ENCODE assay signal across 9 cellular contexts in the genomic region with DNA sequence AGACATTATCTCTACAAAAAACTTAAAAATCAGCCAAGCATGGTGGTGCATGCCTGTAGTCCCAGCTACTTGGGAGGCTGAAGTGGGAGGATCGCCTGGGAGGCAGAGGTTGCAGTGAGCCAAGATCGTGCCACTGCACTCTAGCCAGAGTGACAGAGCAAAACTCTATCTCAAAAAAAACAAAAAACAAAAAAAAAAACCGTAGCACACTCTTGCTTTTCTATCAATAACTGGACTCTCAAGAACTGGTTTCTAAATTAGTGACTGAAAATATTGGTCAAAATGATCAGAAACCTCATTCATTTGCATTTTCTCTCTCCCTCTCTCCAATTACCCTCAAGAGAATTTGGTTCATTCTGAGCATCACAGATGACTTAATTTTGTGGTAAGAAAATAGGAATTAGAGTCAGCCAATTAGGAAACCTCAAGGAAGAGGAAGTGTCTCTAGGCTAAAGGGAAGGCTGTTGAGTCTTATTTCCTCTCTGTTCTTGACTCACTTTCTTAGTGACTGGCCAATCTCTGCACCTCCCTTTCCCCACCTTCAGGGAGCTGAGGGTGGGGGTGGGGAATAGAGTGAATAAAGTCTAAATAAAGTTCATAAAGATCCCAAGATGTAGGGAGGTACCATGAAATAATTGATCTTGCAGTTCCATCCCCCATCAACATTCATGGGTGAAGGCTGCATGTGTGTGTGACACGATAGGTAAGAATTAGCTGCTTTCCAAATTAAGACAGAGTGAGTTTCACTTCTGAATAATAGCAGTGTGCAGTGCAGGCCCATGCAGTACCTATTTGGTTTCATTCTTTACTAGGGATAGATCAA. TPM values are rescaled to one million over a fixed set of nuclear protein-coding genes. Genes with fewer than 3 reads are reported as not detected.
DNase-seq lines count a peak whose midpoint lies in the region; ATAC-seq, FAIRE-seq and TF ChIP-seq lines count a peak whose summit lies in the region.
"Had no signal": no experiment of that assay in that cellular context is flagged by ENCODE, and none has a peak within 500 bp of the region (broad histone marks: within the 10 kb centered on the region; RNA-seq: fewer than 3 reads in every experiment).

No MANE protein-coding gene starts in this region.

- TF ChIP-seq CTCF in prostate gland (IDR thresholded peaks at IDR 0.05) = no peak

- no peaks in the 10 kb centered on the region for H3K9me3 Mint-ChIP-seq in effector memory CD8-positive, alpha-beta T cell

- WGBS in small intestine, 3 donors = 66 to 89% (median 73%) methylated on average over 4 of the region's 4 CpGs
- 77% methylated on average over 4 of the region's 4 CpGs for WGBS in prostate gland

- H3K27ac Mint-ChIP-seq in effector memory CD8-positive, alpha-beta T cell = peak overlapping the region; percentile 93

- TF ChIP-seq POLR2A in prostate gland (IDR thresholded peaks at IDR 0.05) = no peak

- H3K4me3 ChIP-seq in small intestine (ENCODE audit: low read depth in 1 of 2, low read length in 2 of 2) = no peak overlapping the region
- no peak overlapping the region for H3K4me3 ChIP-seq in prostate gland

- ATAC-seq in activated CD4-positive, CD25-positive, alpha-beta regulatory T cell treated with anti-CD3 and anti-CD28 coated beads, Interleukin-2, amount 50 U/mL, for 24 hours = peak; percentile 67 to 73
- peak; percentile 72 for ATAC-seq in HG02642 (IDR thresholded peaks at IDR 0.05; ENCODE audit: poor library complexity, unreplicated experiment)
- peak; percentile 68 for ATAC-seq in effector memory CD8-positive, alpha-beta T cell (replicated peaks)

- FAIRE-seq in small intestine (lab: Jason Lieb, UNC) = no peak

- H3K27me3 ChIP-seq in small intestine (ENCODE audit: control insufficient read depth in 2 of 2, insufficient read depth in 2 of 2, low read length in 2 of 2) (no peaks in the 10 kb centered on the region), prostate gland (replicated peaks; ENCODE audit: insufficient read depth) (no peaks in the 10 kb centered on the region)

- no peaks in the 10 kb centered on the region for H3K27me3 Mint-ChIP-seq in effector memory CD8-positive, alpha-beta T cell

- no peak for DNase-seq in activated CD4-positive, CD25-positive, alpha-beta regulatory T cell treated with anti-CD3 and anti-CD28 coated beads, Interleukin-2, amount 50 U/mL, for 72 hours
- DNase-seq in NAMALWA (ENCODE audit: low spot score) = peak; percentile 68
- DNase-seq in effector memory CD8-positive, alpha-beta T cell = no peak
- no peak for DNase-seq in small intestine
- DNase-seq in prostate gland (ENCODE audit: low spot score) = no peak
- DNase-seq in NCI-H2196 (lab: John Stamatoyannopoulos, UW; ENCODE audit: unreplicated experiment) = no peak

- H3K4me1 ChIP-seq in small intestine (ENCODE audit: control insufficient read depth in 2 of 2, insufficient read depth in 1 of 2, low read depth in 1 of 2, low read length in 1 of 2) (no peaks in the 10 kb centered on the region), prostate gland (replicated peaks) (no peaks in the 10 kb centered on the region)

- intact Hi-C loops in prostate gland (cut with DNase I) = no loop called here

- no peaks in the 10 kb centered on the region for H3K9me3 ChIP-seq in small intestine (ENCODE audit: control insufficient read depth, low read depth)
- H3K9me3 ChIP-seq in prostate gland = no peaks in the 10 kb centered on the region

- no peaks in the 10 kb centered on the region for H3K36me3 ChIP-seq in small intestine (ENCODE audit: control insufficient read depth in 2 of 2, insufficient read depth in 2 of 2, low read length in 2 of 2)
- H3K36me3 ChIP-seq in prostate gland = no peaks in the 10 kb centered on the region

- peaks cover 33 to 38% of the 10 kb centered on the region in 2 donors for H3K4me1 Mint-ChIP-seq in effector memory CD8-positive, alpha-beta T cell (ENCODE audit: low read depth in 2 of 2)

- H3K36me3 Mint-ChIP-seq in effector memory CD8-positive, alpha-beta T cell (ENCODE audit: insufficient read depth) = peaks cover 9% of the 10 kb centered on the region

- peak overlapping the region; percentile 76 to 81 for H3K4me3 Mint-ChIP-seq in effector memory CD8-positive, alpha-beta T cell

- H3K27ac ChIP-seq in small intestine (ENCODE audit: low read depth in 1 of 2, low read length in 1 of 2) (peak overlapping the region in 1 of 2 donors; percentile 65), prostate gland (no peak overlapping the region)
- H3K27ac ChIP-seq: 22Rv1 had no signal

RNA-seq across cellular contexts. Expression of a gene that starts 6.8 kb away (rescaled TPM):
- 100 to 1,000 TPM; 260 to 288 (median 272) TPM for polyA plus RNA-seq in small intestine
- 100 to 1,000 TPM in 1 of 2 donors, 10 to 100 TPM in 1; 84.1 to 181 TPM for total RNA-seq in prostate gland
